ENCODE assay signal across 2 cellular contexts in genomic region chr2:120708944-120709607, GRCh38.
TF ChIP-seq lines count a peak whose summit lies in the region.

No MANE protein-coding gene starts in this region.

TF ChIP-seq in HCT116, 20 proteins besides CTCF, POLR2A, EP300 and RAD21:
- TF ChIP-seq CBX3 (IDR thresholded peaks at IDR 0.05; ENCODE audit: low read depth), result no peak
- no peak for TF ChIP-seq SRF (IDR thresholded peaks at IDR 0.05; ENCODE audit: low read depth)
- TF ChIP-seq EGR1 (IDR thresholded peaks at IDR 0.05; ENCODE audit: low read depth), result peak; percentile 48; the same call in 1 of the 2 replicates

TF ChIP-seq in K562, 482 proteins besides CTCF, POLR2A, EP300 and RAD21:
- no peak for TF ChIP-seq FOXA1 (IDR thresholded peaks at IDR 0.05; ENCODE audit: borderline replicate concordance)
- TF ChIP-seq RBM25 (IDR thresholded peaks at IDR 0.05; ENCODE audit: low read depth, low read length, severe bottlenecking), result peak; percentile 32
- no peak for TF ChIP-seq TRIM28 (IDR thresholded peaks at IDR 0.05)
- TF ChIP-seq USF2 (CRISPR knock-in tag; IDR thresholded peaks at IDR 0.05), result no peak
- TF ChIP-seq POLR2AphosphoS2 (IDR thresholded peaks at IDR 0.05; ENCODE audit: low read length), result no peak
- TF ChIP-seq NFRKB (IDR thresholded peaks at IDR 0.05; ENCODE audit: low read depth), result no peak
TF ChIP-seq in K562: peak in this region for 1.
